In genomic region chr3:48086736-48087470, GRCh38 we compare ENCODE assay signal across 8 cellular contexts.
DNase-seq lines count a peak whose midpoint lies in the region; ATAC-seq and TF ChIP-seq lines count a peak whose summit lies in the region.

No MANE protein-coding gene starts in this region.

- POLR2A ChIA-PET in IMR-90 (lab: Charles Lee; ENCODE audit: unreplicated experiment) = interaction anchor here (0.6 to 1.1 kb wide), 4 partner anchors 18 to 235 kb away, joined by 3 to 5 read pairs (median 4); no protein-coding TSS in a partner anchor
- POLR2A ChIA-PET in MCF 10A (lab: Yijun Ruan, JAX) = interaction anchor here (0.5 to 5.0 kb wide), 17 partner anchors 12 to 1341 kb away, joined by 3 to 41 read pairs (median 5); partner anchors contain the start of gene DHX30

- H4K91ac ChIP-seq in IMR-90 (ENCODE audit: insufficient read depth, low read depth, low read length) = peak overlapping the region; percentile 73
- no peak overlapping the region for H4K91ac ChIP-seq in mesenchymal stem cell (ENCODE audit: low read length)

- peaks cover 10% of the 10 kb centered on the region for H3K9me1 ChIP-seq in IMR-90 (ENCODE audit: insufficient read depth, low read length)

- H3K56ac ChIP-seq in IMR-90 (ENCODE audit: extremely low read depth, insufficient read depth, low read length) = peak overlapping the region; percentile 42; the same call in 1 of the 2 replicates

- peak overlapping the region; percentile 14; the same call in 1 of the 2 replicates for H4K5ac ChIP-seq in IMR-90 (ENCODE audit: low read depth, low read length)

- H3K27ac Mint-ChIP-seq in MCF 10A (ENCODE audit: low read depth, unreplicated experiment) = peak overlapping the region; percentile 94

- H3K4me3 ChIP-seq in BE2C (ENCODE audit: low read depth, low read length) = peak overlapping the region; percentile 68
- H3K4me3 ChIP-seq in IMR-90 (ENCODE audit: insufficient read depth, low read depth, low read length) = peak overlapping the region; percentile 83
- peak overlapping the region; percentile 96 for H3K4me3 ChIP-seq in mesenchymal stem cell (ENCODE audit: insufficient read depth in 1 of 2, low read depth in 1 of 2, low read length in 2 of 2)

- BruUV-seq in IMR-90 (replicated peaks; lab: Mats Ljungman, UMichigan) = TSS peak; percentile 37
- BruUV-seq in MCF 10A (replicated peaks; lab: Mats Ljungman, UMichigan) = TSS peak; percentile 46

- H3K9me3 Mint-ChIP-seq in MCF 10A (ENCODE audit: unreplicated experiment) = no peaks in the 10 kb centered on the region

- H2BK15ac ChIP-seq in IMR-90 (ENCODE audit: low read depth, low read length) (peak overlapping the region; percentile 16; the same call in 1 of the 3 replicates), mesenchymal stem cell (ENCODE audit: low read depth, poor library complexity, severe bottlenecking) (no peak overlapping the region)

- in situ Hi-C loops in IMR-90 (cut with MboI; ENCODE audit: low sequenced_read_pairs) = no loop called here

- dilution Hi-C loops in IMR-90 (cut with HindIII; ENCODE audit: low sequenced_read_pairs, unreplicated experiment) = no loop called here

- peak overlapping the region; percentile 30; the same call in 1 of the 2 replicates for H2BK20ac ChIP-seq in IMR-90 (ENCODE audit: low read depth, low read length)

- H2AK5ac ChIP-seq in IMR-90 (ENCODE audit: low read depth, low read length) = peak overlapping the region; percentile 27; the same call in 1 of the 2 replicates
- no peak overlapping the region for H2AK5ac ChIP-seq in mesenchymal stem cell (ENCODE audit: low read length, severe bottlenecking)

- H3K4ac ChIP-seq in IMR-90 (ENCODE audit: low read depth, low read length) (peak overlapping the region; percentile 45), mesenchymal stem cell (ENCODE audit: low read depth in 1 of 2, low read length in 2 of 2) (no peak overlapping the region)

- H2BK120ac ChIP-seq in IMR-90 (ENCODE audit: low read depth, low read length) (peak overlapping the region; percentile 70), mesenchymal stem cell (ENCODE audit: low read depth, low read length) (no peak overlapping the region)

- H3K27ac ChIP-seq in IMR-90 (ENCODE audit: insufficient read depth, low read length) = peak overlapping the region; percentile 28; the same call in 1 of the 2 replicates
- H3K27ac ChIP-seq in mesenchymal stem cell (ENCODE audit: low read length, poor library complexity, severe bottlenecking) = peak overlapping the region; percentile 59

- peaks cover 0 to 45% of the 10 kb centered on the region in 2 experiments; a peak in 3 of 4 replicates for H3K79me1 ChIP-seq in IMR-90 (ENCODE audit: low read depth in 1 of 2, low read length in 2 of 2)
- no peaks in the 10 kb centered on the region for H3K79me1 ChIP-seq in mesenchymal stem cell (replicated peaks; ENCODE audit: low read length, poor library complexity, severe bottlenecking)

- CTCF ChIA-PET in IMR-90 (lab: Yijun Ruan, JAX) (interaction anchor here (0.7 to 2.6 kb wide), 3 partner anchors 55 to 97 kb away, joined by 3 to 9 read pairs (median 3); no protein-coding TSS in a partner anchor), MCF 10A (lab: Yijun Ruan, JAX) (interaction anchor here (0.6 to 1.6 kb wide), 9 partner anchors 19 to 702 kb away, joined by 3 to 7 read pairs (median 3); no protein-coding TSS in a partner anchor)

- H3K27me3 Mint-ChIP-seq in MCF 10A (ENCODE audit: insufficient read depth, unreplicated experiment) = no peaks in the 10 kb centered on the region

- H3K36me3 Mint-ChIP-seq in MCF 10A (ENCODE audit: insufficient read depth, unreplicated experiment) = peaks cover 30% of the 10 kb centered on the region

- H2AFZ ChIP-seq in IMR-90 (replicated peaks; ENCODE audit: low read length, poor library complexity) = peak overlapping the region; percentile 62
- no peak overlapping the region for H2AFZ ChIP-seq in mesenchymal stem cell (ENCODE audit: low read depth, low read length)

- TF ChIP-seq CTCF in BE2C (IDR thresholded peaks at IDR 0.05; ENCODE audit: low read depth, low read length) = no peak
- TF ChIP-seq CTCF in IMR-90 (conservative IDR thresholded peaks at IDR 0.05; ENCODE audit: low read depth, low read length) = no peak
- TF ChIP-seq CTCF in MCF 10A (IDR thresholded peaks at IDR 0.05; ENCODE audit: unreplicated experiment) = no peak

- peak overlapping the region; percentile 25; the same call in 1 of the 2 replicates for H3K9ac ChIP-seq in IMR-90 (ENCODE audit: low read depth, low read length)
- peak overlapping the region; percentile 98 for H3K9ac ChIP-seq in mesenchymal stem cell (ENCODE audit: low read length)

- H3K23ac ChIP-seq in IMR-90 (ENCODE audit: low read depth, low read length) (peak overlapping the region; percentile 67), mesenchymal stem cell (ENCODE audit: low read length in 2 of 2) (no peak overlapping the region)

- TF ChIP-seq POLR2A in IMR-90 (IDR thresholded peaks at IDR 0.05; ENCODE audit: low read depth, low read length) = 0 out of 2 replicates have a peak, but pooled peaks have one; percentile 25

- H2AK9ac ChIP-seq in IMR-90 (replicated peaks; ENCODE audit: low read depth, low read length, poor library complexity) = peak overlapping the region; percentile 99

- H3K4me2 ChIP-seq in IMR-90 (ENCODE audit: low read depth, low read length) = peak overlapping the region; percentile 73
- H3K4me2 ChIP-seq in mesenchymal stem cell (ENCODE audit: low read length, poor library complexity, severe bottlenecking) = peak overlapping the region; percentile 68

- peaks cover 32% of the 10 kb centered on the region for H3K4me1 Mint-ChIP-seq in MCF 10A (ENCODE audit: insufficient read depth, unreplicated experiment)

- WGBS in IMR-90 (ENCODE audit: extremely low coverage in 2 of 2, insufficient read length in 1 of 2), 2 experiments = 29% methylated on average over 2 of the region's 2 CpGs; no CpG with 5 or more reads in 1 of the 2 experiments
- 29% methylated on average over 2 of the region's 2 CpGs for WGBS in mesenchymal stem cell

- H3K36me3 ChIP-seq in BE2C (no peaks in the 10 kb centered on the region), IMR-90 (ENCODE audit: control insufficient read depth, insufficient read depth, low read length) (peaks cover 6% of the 10 kb centered on the region; the same call in 1 of the 2 replicates), mesenchymal stem cell (ENCODE audit: control insufficient read depth in 1 of 2, insufficient read depth in 2 of 2, low read depth in 1 of 2, low read length in 2 of 2) (peaks cover 0 to 11% of the 10 kb centered on the region in 2 experiments)

- peak overlapping the region; percentile 96 for H3K4me3 Mint-ChIP-seq in MCF 10A (ENCODE audit: unreplicated experiment)

- H3K9me3 ChIP-seq in BE2C (no peaks in the 10 kb centered on the region), IMR-90 (ENCODE audit: control insufficient read depth, insufficient read depth, low read length) (no peaks in the 10 kb centered on the region), mesenchymal stem cell (ENCODE audit: control insufficient read depth, low read length) (no peaks in the 10 kb centered on the region)

- H3K27me3 ChIP-seq in BE2C (no peaks in the 10 kb centered on the region), IMR-90 (ENCODE audit: control insufficient read depth, insufficient read depth, low read length) (no peaks in the 10 kb centered on the region), mesenchymal stem cell (ENCODE audit: control insufficient read depth in 1 of 2, insufficient read depth in 1 of 2, low read length in 2 of 2) (no peaks in the 10 kb centered on the region)

- H3K18ac ChIP-seq in IMR-90 (ENCODE audit: low read depth, low read length) = peak overlapping the region; percentile 40; the same call in 1 of the 2 replicates
- peak overlapping the region in 1 of 2 experiments; percentile 98 for H3K18ac ChIP-seq in mesenchymal stem cell (ENCODE audit: low read depth in 1 of 2, low read length in 2 of 2)

- peak; percentile 5; the same call in 1 of the 2 replicates for ATAC-seq in IMR-90 (ENCODE audit: low read depth)
- ATAC-seq in GM21515 (IDR thresholded peaks at IDR 0.05; ENCODE audit: unreplicated experiment) = no peak
- ATAC-seq in HG02970 (IDR thresholded peaks at IDR 0.05; ENCODE audit: low FRiP score, unreplicated experiment) = no peak
- ATAC-seq in HG02588 (IDR thresholded peaks at IDR 0.05; ENCODE audit: unreplicated experiment) = no peak

- no peaks in the 10 kb centered on the region for H3K4me1 ChIP-seq in BE2C
- H3K4me1 ChIP-seq in IMR-90 (ENCODE audit: control insufficient read depth, insufficient read depth, low read length) = peaks cover 8% of the 10 kb centered on the region
- peaks cover 14% of the 10 kb centered on the region for H3K4me1 ChIP-seq in mesenchymal stem cell (ENCODE audit: control insufficient read depth, insufficient read depth, low read depth, low read length)

- H2BK5ac ChIP-seq in IMR-90 (ENCODE audit: low read depth, low read length, poor library complexity, severe bottlenecking) = peak overlapping the region; percentile 90
- no peak overlapping the region for H2BK5ac ChIP-seq in mesenchymal stem cell (ENCODE audit: low read depth, low read length, poor library complexity, severe bottlenecking)

- no peak for TF ChIP-seq RAD21 in IMR-90 (IDR thresholded peaks at IDR 0.05; ENCODE audit: low read length)

- peaks cover 58% of the 10 kb centered on the region for H4K20me1 ChIP-seq in IMR-90 (ENCODE audit: insufficient read depth, low read length)

- H3K14ac ChIP-seq in IMR-90 (replicated peaks; ENCODE audit: low read depth, low read length) (peak overlapping the region; percentile 77), mesenchymal stem cell (ENCODE audit: low read length in 2 of 2) (peak overlapping the region in 1 of 2 experiments; percentile 99)

- intact Hi-C loops in IMR-90 (cut with micrococcal nuclease) = loop anchor here (1.0 to 5.0 kb wide), 3 partner anchors 50 to 95 kb away; no protein-coding TSS in a partner anchor
- intact Hi-C loops in MCF 10A (cut with micrococcal nuclease) = loop anchor here (1.0 to 10.0 kb wide), 3 partner anchors 64 to 95 kb away; partner anchors contain the start of gene MAP4

- H2BK12ac ChIP-seq in mesenchymal stem cell (ENCODE audit: low read length in 2 of 2) = no peak overlapping the region

- DNase-seq in BE2C (no peak), IMR-90 (peak; percentile 89), MCF 10A (ENCODE audit: unreplicated experiment) (peak; percentile 28), mesenchymal stem cell (peak; percentile 88), NCI-H2171 treated with DMSO at 0.1 percent for 48 hours (lab: John Stamatoyannopoulos, UW) (no peak)

- H4K8ac ChIP-seq in IMR-90 (ENCODE audit: low read depth in 2 of 2, low read length in 2 of 2) (peak overlapping the region in 1 of 2 experiments; percentile 76; a peak in 2 of 4 replicates), mesenchymal stem cell (ENCODE audit: low read length) (no peak overlapping the region)

Comparison
In these comparisons a context has a peak if more than half of its experiments do, and no peak if none do; other contexts are left out.
1. DNase-seq: peak in IMR-90 (single experiment), MCF 10A (single experiment) and mesenchymal stem cell (single experiment); none in BE2C (single experiment) and NCI-H2171 treated with DMSO at 0.1 percent for 48 hours (single experiment).
2. Peak in every context shown above with its lines, with median percentiles within 50 percentile points of each other: H3K4me3 ChIP-seq.